18 cellular contexts compared by ENCODE assay signal in the genomic region with DNA sequence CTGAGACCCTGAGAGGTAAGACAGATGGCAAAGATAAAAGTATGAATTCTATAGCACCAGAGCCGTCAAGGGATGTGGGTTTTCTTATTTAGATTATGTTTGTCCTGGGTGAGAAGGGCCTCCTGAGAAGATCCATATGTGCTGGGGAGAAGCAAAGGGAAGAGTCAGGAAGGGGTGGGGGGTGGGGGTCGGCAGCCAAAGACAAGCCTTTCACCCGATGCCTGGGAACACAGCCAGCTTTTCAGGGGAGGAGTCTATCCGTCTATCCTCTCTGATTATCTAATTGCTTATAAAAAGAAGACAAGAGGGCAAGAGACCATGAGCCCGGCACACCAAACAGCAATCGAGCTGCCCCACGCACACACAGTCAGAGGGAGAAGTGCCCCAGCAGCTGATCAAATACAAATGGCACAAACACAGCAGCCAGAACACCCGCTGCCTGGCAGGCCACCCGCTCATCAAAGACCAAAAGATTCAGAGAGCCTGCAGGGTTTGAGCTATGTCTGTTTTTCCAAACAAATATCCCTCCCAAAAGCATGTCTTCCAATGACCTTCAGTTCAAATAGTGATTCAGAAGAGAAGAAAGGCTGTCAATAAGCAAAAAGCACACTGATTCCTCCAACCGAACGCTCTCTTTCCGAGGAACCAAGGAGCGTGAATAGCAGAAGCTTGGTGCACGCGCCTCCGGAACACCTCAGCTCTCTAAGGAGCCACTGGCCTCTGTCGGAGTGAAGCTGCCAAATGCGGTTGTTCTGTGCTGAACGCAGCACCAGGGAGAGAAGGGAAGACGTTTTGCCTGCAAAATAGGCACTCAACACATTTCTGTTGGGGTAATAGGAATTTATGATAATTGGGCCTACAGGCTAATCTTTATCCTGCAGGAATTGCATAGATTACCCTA.
DNase-seq lines count a peak whose midpoint lies in the region; ATAC-seq and TF ChIP-seq lines count a peak whose summit lies in the region.
"Had no signal": no experiment of that assay in that cellular context is flagged by ENCODE, and none has a peak within 500 bp of the region (broad histone marks: within the 10 kb centered on the region; RNA-seq: fewer than 3 reads in every experiment).

No MANE protein-coding gene starts in this region.

- H3K27me3 ChIP-seq in BE2C = no peaks in the 10 kb centered on the region
- no peaks in the 10 kb centered on the region for H3K27me3 ChIP-seq in hepatocyte
- H3K27me3 ChIP-seq in foreskin keratinocyte = no peaks in the 10 kb centered on the region
- H3K27me3 ChIP-seq: upper lobe of right lung had no signal

- no peaks in the 10 kb centered on the region for H4K20me1 ChIP-seq in hepatocyte (ENCODE audit: insufficient read depth, poor library complexity, severe bottlenecking)

- H3K9me3 ChIP-seq in BE2C = no peaks in the 10 kb centered on the region
- no peaks in the 10 kb centered on the region for H3K9me3 ChIP-seq in hepatocyte (ENCODE audit: low read depth)
- H3K9me3 ChIP-seq: A549, upper lobe of right lung had no signal

- no peaks in the 10 kb centered on the region for H3K79me2 ChIP-seq in hepatocyte

- peak overlapping the region; percentile 14 for H3K27ac ChIP-seq in hepatocyte
- H3K27ac ChIP-seq in foreskin keratinocyte = no peak overlapping the region
- H3K27ac ChIP-seq: A549, KMS-11, upper lobe of right lung had no signal

- DNase-seq in BE2C (peak; percentile 44), NCI-H128 (lab: John Stamatoyannopoulos, UW; ENCODE audit: unreplicated experiment) (peak; percentile 64), NCI-H510A treated with DMSO at 0.1 percent for 48 hours (lab: John Stamatoyannopoulos, UW) (peak; percentile 81), hepatocyte (ENCODE audit: low spot score) (peak; percentile 43), epidermal melanocyte (ENCODE audit: insufficient read length, low spot score) (no peak), foreskin keratinocyte (no peak)
- DNase-seq: activated naive CD4-positive, alpha-beta T cell treated with anti-CD3 and anti-CD28 coated beads, Interleukin-2, amount 50 U/mL, for 16 hours; cerebellar nuclear complex; DND-41; HFFc6; islet precursor cell; T-helper 17 cell; upper lobe of right lung had no signal

- no peaks in the 10 kb centered on the region for H3K36me3 ChIP-seq in BE2C
- H3K36me3 ChIP-seq in hepatocyte (replicated peaks; ENCODE audit: insufficient read depth, low read depth) = no peaks in the 10 kb centered on the region
- H3K36me3 ChIP-seq: upper lobe of right lung had no signal

- WGBS in hepatocyte (ENCODE audit: low lambda C conversion rate, missing lambda C conversion rate) = 33% methylated on average over 18 of the region's 20 CpGs

- H2AFZ ChIP-seq in hepatocyte = no peak overlapping the region

- peak overlapping the region; percentile 67 for H3K4me2 ChIP-seq in hepatocyte
- H3K4me2 ChIP-seq: A549, KMS-11 had no signal

- H3K9me2 ChIP-seq in hepatocyte (replicated peaks; ENCODE audit: insufficient read depth) = no peaks in the 10 kb centered on the region

- ATAC-seq in GM18519 (IDR thresholded peaks at IDR 0.05; ENCODE audit: low FRiP score, unreplicated experiment) = no peak
- ATAC-seq in GM19452 (IDR thresholded peaks at IDR 0.05; ENCODE audit: unreplicated experiment) = no peak
- ATAC-seq in foreskin keratinocyte = no peak
- ATAC-seq: A549; natural killer cell treated with Interleukin-12 subunit alpha and Interleukin-12 subunit beta and Interleukin-15 and Interleukin-18, amount 100 ng/mL, for 72 hours; T-helper 17 cell; upper lobe of right lung had no signal

- H3K4me1 ChIP-seq in BE2C (no peaks in the 10 kb centered on the region; the same call in 1 of the 2 replicates), hepatocyte (ENCODE audit: insufficient read depth) (no peaks in the 10 kb centered on the region), foreskin keratinocyte (no peaks in the 10 kb centered on the region)
- H3K4me1 ChIP-seq: A549, upper lobe of right lung had no signal

- TF ChIP-seq CTCF in BE2C (IDR thresholded peaks at IDR 0.05; ENCODE audit: low read depth, low read length) (no peak), hepatocyte (IDR thresholded peaks at IDR 0.05; ENCODE audit: poor library complexity) (no peak), foreskin keratinocyte (conservative IDR thresholded peaks at IDR 0.05) (no peak)

- H3K4me3 ChIP-seq in BE2C (ENCODE audit: low read depth, low read length) = no peak overlapping the region
- H3K4me3 ChIP-seq in hepatocyte = no peak overlapping the region
- H3K4me3 ChIP-seq: A549, upper lobe of right lung had no signal

Comparison
In these comparisons a context has a peak if more than half of its experiments do, and no peak if none do; other contexts are left out.
1. DNase-seq: peak in BE2C (single experiment), NCI-H128 (single experiment), NCI-H510A treated with DMSO at 0.1 percent for 48 hours (single experiment) and hepatocyte (single experiment); none in epidermal melanocyte (single experiment) and foreskin keratinocyte (0 of 2).